ENCODE assay signal across 15 cellular contexts in genomic region chr15:98859149-98859548, GRCh38.
DNase-seq lines count a peak whose midpoint lies in the region; ATAC-seq and TF ChIP-seq lines count a peak whose summit lies in the region.
"Had no signal": no experiment of that assay in that cellular context is flagged by ENCODE, and none has a peak within 500 bp of the region (broad histone marks: within the 10 kb centered on the region; RNA-seq: fewer than 3 reads in every experiment).

No MANE protein-coding gene starts in this region.

- no peak for ATAC-seq in stimulated activated memory B cell treated with anti-CD40 and anti-IgM and Interleukin-4, amounts not matched to agents 10 μg/mL and 1 μg/mL and 100 μg/mL, for 72 hours

- TF ChIP-seq POLR2A in uterus (IDR thresholded peaks at IDR 0.05), result no peak

- no peaks in the 10 kb centered on the region for H3K9me3 Mint-ChIP-seq in chondrocyte (ENCODE audit: low read depth)
- H3K9me3 Mint-ChIP-seq in stimulated activated memory B cell treated with anti-CD40 and anti-IgM and Interleukin-4, amounts not matched to agents 10 μg/mL and 1 μg/mL and 100 μg/mL, for 72 hours, result no peaks in the 10 kb centered on the region
- H3K9me3 Mint-ChIP-seq: naive B cell had no signal

- H3K36me3 Mint-ChIP-seq in chondrocyte (ENCODE audit: low read depth), result no peaks in the 10 kb centered on the region
- H3K36me3 Mint-ChIP-seq in stimulated activated memory B cell treated with anti-CD40 and anti-IgM and Interleukin-4, amounts not matched to agents 10 μg/mL and 1 μg/mL and 100 μg/mL, for 72 hours, result no peaks in the 10 kb centered on the region
- H3K36me3 Mint-ChIP-seq: naive B cell had no signal

- no peak overlapping the region for H3K4me3 ChIP-seq in HL-60 (replicated peaks; ENCODE audit: insufficient read depth, low read length)
- H3K4me3 ChIP-seq in uterus, result no peak overlapping the region
- H3K4me3 ChIP-seq: right atrium auricular region, SK-N-MC had no signal

- H3K4me1 ChIP-seq in uterus, result peaks cover 0 to 22% of the 10 kb centered on the region in 2 donors

- intact Hi-C loops in uterus (cut with DNase I; ENCODE audit: low total_unique reads), result no loop called here

- DNase-seq in NCI-H510A treated with DMSO at 0.1 percent for 48 hours (lab: John Stamatoyannopoulos, UW) (peak; percentile 34), NCI-H510A (lab: John Stamatoyannopoulos, UW) (no peak), HL-60 (ENCODE audit: low read depth in 1 of 2, low spot score in 1 of 2) (no peak), chondrocyte (ENCODE audit: low spot score) (no peak), NCI-H524 (lab: John Stamatoyannopoulos, UW) (no peak), medulla oblongata (ENCODE audit: extremely low spot score) (no peak), uterus (no peak)
- DNase-seq: activated CD8-positive, alpha-beta memory T cell treated with anti-CD3 and anti-CD28 coated beads, Interleukin-2, amount 50 U/mL, for 48 hours; dorsolateral prefrontal cortex; naive B cell; stimulated activated CD4-positive, alpha-beta T cell treated with anti-CD3 and anti-CD28 coated beads, Interleukin-2, amount 100 ng/mL, for 24 hours; WERI-Rb-1 had no signal

- H3K27ac ChIP-seq in HL-60 (replicated peaks) (peak overlapping the region; percentile 39; the same call in 1 of the 2 replicates), uterus (no peak overlapping the region)
- H3K27ac ChIP-seq: SK-N-MC, WERI-Rb-1 had no signal

- H3K4me1 Mint-ChIP-seq in chondrocyte (ENCODE audit: low read depth), result peaks cover 97% of the 10 kb centered on the region
- peaks cover 10% of the 10 kb centered on the region for H3K4me1 Mint-ChIP-seq in stimulated activated memory B cell treated with anti-CD40 and anti-IgM and Interleukin-4, amounts not matched to agents 10 μg/mL and 1 μg/mL and 100 μg/mL, for 72 hours

- no peaks in the 10 kb centered on the region for H3K9me3 ChIP-seq in uterus
- H3K9me3 ChIP-seq: right atrium auricular region had no signal

- no peaks in the 10 kb centered on the region for H3K27me3 Mint-ChIP-seq in chondrocyte (ENCODE audit: low read depth)
- no peaks in the 10 kb centered on the region for H3K27me3 Mint-ChIP-seq in stimulated activated memory B cell treated with anti-CD40 and anti-IgM and Interleukin-4, amounts not matched to agents 10 μg/mL and 1 μg/mL and 100 μg/mL, for 72 hours
- H3K27me3 Mint-ChIP-seq: naive B cell had no signal

- H3K27ac Mint-ChIP-seq in chondrocyte (ENCODE audit: unreplicated experiment), result peak overlapping the region; percentile 96
- peak overlapping the region; percentile 80 for H3K27ac Mint-ChIP-seq in stimulated activated memory B cell treated with anti-CD40 and anti-IgM and Interleukin-4, amounts not matched to agents 10 μg/mL and 1 μg/mL and 100 μg/mL, for 72 hours

- TF ChIP-seq CTCF in HL-60 (IDR thresholded peaks at IDR 0.05; ENCODE audit: insufficient read depth, low read length) (no peak), chondrocyte (IDR thresholded peaks at IDR 0.05) (no peak), uterus (IDR thresholded peaks at IDR 0.05) (no peak)

- no peak overlapping the region for H3K4me3 Mint-ChIP-seq in chondrocyte (ENCODE audit: unreplicated experiment)
- no peak overlapping the region for H3K4me3 Mint-ChIP-seq in stimulated activated memory B cell treated with anti-CD40 and anti-IgM and Interleukin-4, amounts not matched to agents 10 μg/mL and 1 μg/mL and 100 μg/mL, for 72 hours

- H3K36me3 ChIP-seq in uterus, result no peaks in the 10 kb centered on the region
- H3K36me3 ChIP-seq: right atrium auricular region, WERI-Rb-1 had no signal

- H3K27me3 ChIP-seq in HL-60 (ENCODE audit: insufficient read depth, poor library complexity, severe bottlenecking) (no peaks in the 10 kb centered on the region), uterus (no peaks in the 10 kb centered on the region)
- H3K27me3 ChIP-seq: dorsolateral prefrontal cortex, right atrium auricular region had no signal
